ENCODE assay signal across 8 cellular contexts in genomic region chr11:33912405-33913361, GRCh38. TPM values are rescaled to one million over a fixed set of nuclear protein-coding genes. Genes with fewer than 3 reads are reported as not detected.
A peak's percentile ranks its signal among the peaks of the same experiment; 100 is the strongest.
DNase-seq lines count a peak whose midpoint lies in the region; ATAC-seq lines count a peak whose summit lies in the region.

No MANE protein-coding gene starts in this region.

- H3K36me3 Mint-ChIP-seq in naive thymus-derived CD4-positive, alpha-beta T cell = peaks cover 0 to 7% (median 0%) of the 10 kb centered on the region in 5 donors

- no peaks in the 10 kb centered on the region for H3K4me1 ChIP-seq in naive thymus-derived CD4-positive, alpha-beta T cell (ENCODE audit: control insufficient read depth in 2 of 2, insufficient read depth in 2 of 2, low read length in 2 of 2)

- H3K4me3 ChIP-seq in naive thymus-derived CD4-positive, alpha-beta T cell (ENCODE audit: low read length) = no peak overlapping the region

- DNase-seq in stimulated activated naive CD8-positive, alpha-beta T cell treated with anti-CD3 and anti-CD28 coated beads, Interleukin-15, Interleukin-2, amounts not matched to agents 100 U/mL and 50 U/mL, for 24 hours = no peak
- no peak for DNase-seq in stimulated activated naive CD8-positive, alpha-beta T cell treated with anti-CD3 and anti-CD28 coated beads, Interleukin-15, amount 100 ng/mL, for 72 hours
- peak; percentile 88 for DNase-seq in NCI-H1105 treated with DMSO at 0.1 percent for 48 hours (lab: John Stamatoyannopoulos, UW)
- peak; percentile 93 for DNase-seq in amniotic epithelial cell (ENCODE audit: low read depth)
- no peak for DNase-seq in naive thymus-derived CD4-positive, alpha-beta T cell
- no peak for DNase-seq in dermis blood vessel endothelial cell
- no peak for DNase-seq in OCI-M2 (lab: John Stamatoyannopoulos, UW; ENCODE audit: unreplicated experiment)

- H3K27me3 Mint-ChIP-seq in stimulated activated naive CD8-positive, alpha-beta T cell treated with anti-CD3 and anti-CD28 coated beads, Interleukin-15, amount 100 ng/mL, for 72 hours = peaks cover 66% of the 10 kb centered on the region
- H3K27me3 Mint-ChIP-seq in naive thymus-derived CD4-positive, alpha-beta T cell = peaks cover 19 to 42% (median 34%) of the 10 kb centered on the region in 5 donors

- peaks cover 10 to 13% of the 10 kb centered on the region in 2 donors for H3K9me3 Mint-ChIP-seq in stimulated activated naive CD8-positive, alpha-beta T cell treated with anti-CD3 and anti-CD28 coated beads, Interleukin-15, amount 100 ng/mL, for 72 hours
- H3K9me3 Mint-ChIP-seq in naive thymus-derived CD4-positive, alpha-beta T cell = peaks cover 0 to 18% (median 9%) of the 10 kb centered on the region in 11 donors

- no peak overlapping the region for H3K4me3 Mint-ChIP-seq in stimulated activated naive CD8-positive, alpha-beta T cell treated with anti-CD3 and anti-CD28 coated beads, Interleukin-15, amount 100 ng/mL, for 72 hours
- no peak overlapping the region for H3K4me3 Mint-ChIP-seq in naive thymus-derived CD4-positive, alpha-beta T cell

- no peak overlapping the region for H3K27ac Mint-ChIP-seq in stimulated activated naive CD8-positive, alpha-beta T cell treated with anti-CD3 and anti-CD28 coated beads, Interleukin-15, amount 100 ng/mL, for 72 hours
- H3K27ac Mint-ChIP-seq in naive thymus-derived CD4-positive, alpha-beta T cell = no peak overlapping the region

- H3K27me3 ChIP-seq in naive thymus-derived CD4-positive, alpha-beta T cell (ENCODE audit: control insufficient read depth in 2 of 2, insufficient read depth in 2 of 2, low read length in 2 of 2) = peaks cover 0 to 3% of the 10 kb centered on the region in 2 donors

- no peaks in the 10 kb centered on the region for H3K9me3 ChIP-seq in naive thymus-derived CD4-positive, alpha-beta T cell (ENCODE audit: control insufficient read depth in 2 of 3, low read length in 3 of 3)

- H3K27ac ChIP-seq in naive thymus-derived CD4-positive, alpha-beta T cell (ENCODE audit: low read depth, low read length) = no peak overlapping the region

- peak; percentile 68 for ATAC-seq in stimulated activated naive CD8-positive, alpha-beta T cell treated with anti-CD3 and anti-CD28 coated beads, Interleukin-15, Interleukin-2, amounts not matched to agents 100 U/mL and 50 U/mL, for 24 hours
- no peak for ATAC-seq in stimulated activated naive CD8-positive, alpha-beta T cell treated with anti-CD3 and anti-CD28 coated beads, Interleukin-15, amount 100 ng/mL, for 72 hours
- ATAC-seq in HG02642 (IDR thresholded peaks at IDR 0.05; ENCODE audit: poor library complexity, unreplicated experiment) = peak; percentile 83
- peak; percentile 84 for ATAC-seq in naive thymus-derived CD4-positive, alpha-beta T cell

- intact Hi-C loops in naive thymus-derived CD4-positive, alpha-beta T cell (cut with micrococcal nuclease) = no loop called here

- POLR2A ChIA-PET in naive thymus-derived CD4-positive, alpha-beta T cell (lab: Charles Lee) = no interaction called here

- no peaks in the 10 kb centered on the region for H3K36me3 ChIP-seq in naive thymus-derived CD4-positive, alpha-beta T cell (ENCODE audit: control insufficient read depth in 2 of 3, insufficient read depth in 3 of 3, low read length in 3 of 3)

- no peaks in the 10 kb centered on the region for H3K4me1 Mint-ChIP-seq in stimulated activated naive CD8-positive, alpha-beta T cell treated with anti-CD3 and anti-CD28 coated beads, Interleukin-15, amount 100 ng/mL, for 72 hours
- H3K4me1 Mint-ChIP-seq in naive thymus-derived CD4-positive, alpha-beta T cell = peaks cover 0 to 4% (median 2%) of the 10 kb centered on the region in 7 donors

- CTCF ChIA-PET in naive thymus-derived CD4-positive, alpha-beta T cell (lab: Charles Lee) = interaction anchor here (0.6 kb wide), 1 partner anchor 372 kb away, joined by 3 read pairs; no protein-coding TSS in a partner anchor

RNA-seq across cellular contexts. Expression of gene LMO2, which starts 20.8 kb away (rescaled TPM):
- 10 to 100 TPM in 1 of 5 experiments, 1 to 10 TPM in 1, under 1 TPM in 2, not detected in 1; 0.73 to 40.4 (median 2.6) TPM for total RNA-seq in naive thymus-derived CD4-positive, alpha-beta T cell
- polyA plus RNA-seq in naive thymus-derived CD4-positive, alpha-beta T cell = under 1 TPM in 1 of 2 donors, not detected in 1; 0.26 TPM
- 107 and 149 TPM in 2 replicates for total RNA-seq in dermis blood vessel endothelial cell

Comparison
In these comparisons a context has a peak if more than half of its experiments do, and no peak if none do; other contexts are left out.
1. DNase-seq: peak in NCI-H1105 treated with DMSO at 0.1 percent for 48 hours (single experiment) and amniotic epithelial cell (single experiment); none in stimulated activated naive CD8-positive, alpha-beta T cell treated with anti-CD3 and anti-CD28 coated beads, Interleukin-15, Interleukin-2, amounts not matched to agents 100 U/mL and 50 U/mL, for 24 hours (single experiment), stimulated activated naive CD8-positive, alpha-beta T cell treated with anti-CD3 and anti-CD28 coated beads, Interleukin-15, amount 100 ng/mL, for 72 hours (0 of 2), naive thymus-derived CD4-positive, alpha-beta T cell (0 of 9), dermis blood vessel endothelial cell (single experiment) and OCI-M2 (single experiment).